Comparison of ENCODE assay signal across 13 cellular contexts in the genomic region with DNA sequence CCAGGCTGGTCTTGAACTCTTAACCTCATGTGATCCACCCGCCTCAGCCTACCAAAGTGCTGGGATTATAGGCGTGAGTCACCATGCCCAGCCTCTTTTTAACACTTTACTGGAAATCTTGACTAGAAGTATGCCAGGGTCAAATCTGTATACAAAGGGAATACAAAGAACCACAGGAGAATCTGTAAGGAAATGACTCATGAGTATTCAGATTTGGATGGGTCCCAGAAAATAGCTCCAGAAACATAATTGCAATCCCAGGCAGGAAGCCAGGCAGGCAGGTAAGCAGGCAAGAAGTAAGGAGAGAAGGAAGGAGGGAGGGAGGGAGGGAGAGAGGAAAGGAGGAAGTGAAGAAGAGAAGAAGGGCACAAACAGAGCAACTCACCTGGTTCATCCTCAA. TPM values are rescaled to one million over a fixed set of nuclear protein-coding genes. Genes with fewer than 3 reads are reported as not detected.
DNase-seq lines count a peak whose midpoint lies in the region; ATAC-seq and TF ChIP-seq lines count a peak whose summit lies in the region.
"Had no signal": no experiment of that assay in that cellular context is flagged by ENCODE, and none has a peak within 500 bp of the region (broad histone marks: within the 10 kb centered on the region; RNA-seq: fewer than 3 reads in every experiment).

No MANE protein-coding gene starts in this region.

- H3K27me3 ChIP-seq in kidney epithelial cell (ENCODE audit: control insufficient read depth, insufficient read depth, low read length) (no peaks in the 10 kb centered on the region), BE2C (no peaks in the 10 kb centered on the region)

- H3K36me3 ChIP-seq in kidney epithelial cell (ENCODE audit: control insufficient read depth, insufficient read depth, low read length) (no peaks in the 10 kb centered on the region), BE2C (no peaks in the 10 kb centered on the region)

- DNase-seq in AG10803 (ENCODE audit: low read depth) (peak; percentile 34), LNCaP clone FGC (ENCODE audit: low read depth) (peak; percentile 39), astrocyte of the hippocampus (ENCODE audit: low read depth, low spot score) (peak; percentile 94), kidney epithelial cell (ENCODE audit: low read depth) (peak; percentile 85), coronary artery (ENCODE audit: low spot score) (no peak), BE2C (no peak), medulla oblongata (ENCODE audit: extremely low spot score) (no peak)
- DNase-seq: activated T-cell treated with anti-CD3 and anti-CD28 coated beads for 4 hours; natural killer cell; NCI-H524; stimulated activated naive B cell treated with anti-CD40 and anti-IgM and Interleukin-4, amounts not matched to agents 10 μg/mL and 1 μg/mL and 100 μg/mL, for 72 hours; T-helper 17 cell had no signal

- no peak for ATAC-seq in HG02870 (IDR thresholded peaks at IDR 0.05; ENCODE audit: unreplicated experiment)
- ATAC-seq: natural killer cell; stimulated activated naive B cell treated with anti-CD40 and anti-IgM and Interleukin-4, amounts not matched to agents 10 μg/mL and 1 μg/mL and 100 μg/mL, for 72 hours; T-helper 17 cell had no signal

- no peaks in the 10 kb centered on the region for H3K9me3 ChIP-seq in BE2C

- no peak overlapping the region for H3K27ac ChIP-seq in coronary artery

- no peaks in the 10 kb centered on the region; the same call in 1 of the 2 replicates for H3K4me1 ChIP-seq in BE2C

- TF ChIP-seq CTCF in AG10803 (conservative IDR thresholded peaks at IDR 0.05; ENCODE audit: low read length): no peak
- no peak for TF ChIP-seq CTCF in LNCaP clone FGC (IDR thresholded peaks at IDR 0.05; ENCODE audit: control insufficient read depth, extremely low read depth, insufficient read depth)
- TF ChIP-seq CTCF in kidney epithelial cell (IDR thresholded peaks at IDR 0.05; ENCODE audit: insufficient read depth, low read length, poor library complexity, severe bottlenecking): no peak
- no peak for TF ChIP-seq CTCF in coronary artery (IDR thresholded peaks at IDR 0.05)
- TF ChIP-seq CTCF in BE2C (IDR thresholded peaks at IDR 0.05; ENCODE audit: low read depth, low read length): no peak

- H3K4me3 ChIP-seq in AG10803 (ENCODE audit: low read length) (no peak overlapping the region), LNCaP clone FGC (ENCODE audit: low read depth, low read length) (no peak overlapping the region), kidney epithelial cell (ENCODE audit: low read depth, low read length) (no peak overlapping the region), coronary artery (no peak overlapping the region), BE2C (ENCODE audit: low read depth, low read length) (no peak overlapping the region)

RNA-seq across cellular contexts. Expression of gene TIAM1, which starts 22.8 kb away (rescaled TPM):
- 6.5 and 6.7 TPM in 2 replicates for total RNA-seq in kidney epithelial cell
- polyA plus RNA-seq in BE2C (2012; ENCODE audit: insufficient read depth, insufficient read length, low read depth): 31.1 TPM

Comparison
In these comparisons a context has a peak if more than half of its experiments do, and no peak if none do; other contexts are left out.
1. DNase-seq: peak in AG10803 (single experiment), LNCaP clone FGC (single experiment), astrocyte of the hippocampus (single experiment) and kidney epithelial cell (single experiment); none in coronary artery (single experiment), BE2C (single experiment) and medulla oblongata (single experiment).